8 cellular contexts compared by ENCODE assay signal in genomic region chr15:82952156-82953081, GRCh38. TPM values are rescaled to one million over a fixed set of nuclear protein-coding genes. Genes with fewer than 3 reads are reported as not detected.
DNase-seq lines count a peak whose midpoint lies in the region; ATAC-seq and TF ChIP-seq lines count a peak whose summit lies in the region.

TSS of gene HOMER2 (minus strand) at chr15:82952720. CDS start at chr15:82952535, 185 bp downstream.

- in situ Hi-C loops in GM23248 (cut with MboI) = no loop called here

- intact Hi-C loops in lower leg skin (cut with DNase I; ENCODE audit: low total_unique reads) = no loop called here

- H3K4me3 ChIP-seq in AG10803 (ENCODE audit: low read length) (peak within 1 kb of the TSS; percentile 63), GM23248 (peak within 1 kb of the TSS; percentile 84), RWPE2 (ENCODE audit: severe bottlenecking) (peak within 1 kb of the TSS; percentile 93), coronary artery (peak within 1 kb of the TSS; percentile 83), lower leg skin (ENCODE audit: low read depth, poor library complexity, severe bottlenecking) (peak within 1 kb of the TSS; percentile 42)

- H3K9me3 ChIP-seq in GM23248 (ENCODE audit: low read depth) (no peaks in the 10 kb centered on the region), RWPE2 (ENCODE audit: severe bottlenecking) (no peaks in the 10 kb centered on the region)

- H3K4me2 ChIP-seq in GM23248 (ENCODE audit: unreplicated experiment) = peak within 1 kb of the TSS; percentile 91

- H3K27ac ChIP-seq in GM23248 = peak within 1 kb of the TSS; percentile 38
- peak within 1 kb of the TSS; percentile 28 for H3K27ac ChIP-seq in RWPE2 (ENCODE audit: poor library complexity, severe bottlenecking)
- H3K27ac ChIP-seq in coronary artery = no peak within 1 kb of the TSS
- peak within 1 kb of the TSS; percentile 9 for H3K27ac ChIP-seq in substantia nigra (ENCODE audit: low read depth, low read length, poor library complexity, severe bottlenecking)

- H4K20me1 ChIP-seq in GM23248 (ENCODE audit: insufficient read depth) = no peaks in the 10 kb centered on the region

- H3K79me2 ChIP-seq in GM23248 (ENCODE audit: insufficient read depth) = peaks cover 3% of the 10 kb centered on the region; the same call in 1 of the 2 replicates

- H3K27me3 ChIP-seq in GM23248 (replicated peaks; ENCODE audit: insufficient read depth) (no peaks in the 10 kb centered on the region), RWPE2 (ENCODE audit: insufficient read depth, poor library complexity, severe bottlenecking) (no peaks in the 10 kb centered on the region)

- DNase-seq in AG10803 (ENCODE audit: low read depth) (peak; percentile 31), GM23248 (peak; percentile 69), RWPE2 (ENCODE audit: low spot score) (no peak), coronary artery (ENCODE audit: low spot score) (no peak), lower leg skin (ENCODE audit: low spot score in 2 of 2) (no peak), substantia nigra (lab: John Stamatoyannopoulos, UW) (peak in 15 of 49 donors; percentile 1 to 94 (median 13)), epidermal melanocyte (ENCODE audit: insufficient read length, low spot score) (no peak), OCI-M2 (lab: John Stamatoyannopoulos, UW; ENCODE audit: unreplicated experiment) (no peak)

- peak within 1 kb of the TSS; percentile 80 for H3K9ac ChIP-seq in GM23248

- no peaks in the 10 kb centered on the region for H3K9me2 ChIP-seq in GM23248 (ENCODE audit: insufficient read depth)

- no peak for TF ChIP-seq POLR2A in lower leg skin (IDR thresholded peaks at IDR 0.05)

- peak within 1 kb of the TSS; percentile 90 for H2AFZ ChIP-seq in GM23248

- TF ChIP-seq CTCF in AG10803 (conservative IDR thresholded peaks at IDR 0.05; ENCODE audit: low read length) (no peak), RWPE2 (IDR thresholded peaks at IDR 0.05; ENCODE audit: poor library complexity, severe bottlenecking) (peak; percentile 3), coronary artery (IDR thresholded peaks at IDR 0.05) (no peak), lower leg skin (IDR thresholded peaks at IDR 0.05) (no peak)

- ATAC-seq in RWPE2 (ENCODE audit: low read depth) = peak; percentile 60

- H3K4me1 ChIP-seq in GM23248 (ENCODE audit: insufficient read depth) (no peaks in the 10 kb centered on the region), RWPE2 (ENCODE audit: insufficient read depth, poor library complexity, severe bottlenecking) (peaks cover 8% of the 10 kb centered on the region)

- H3F3A ChIP-seq in GM23248 (ENCODE audit: insufficient read depth) = peaks cover 3% of the 10 kb centered on the region; the same call in 1 of the 2 replicates

- no peaks in the 10 kb centered on the region for H3K36me3 ChIP-seq in GM23248 (ENCODE audit: low read depth)
- H3K36me3 ChIP-seq in RWPE2 (ENCODE audit: low read depth) = no peaks in the 10 kb centered on the region

- 0 to 2% methylated on average over 50 to 85 of the region's 119 CpGs for WGBS in GM23248 (ENCODE audit: low coverage in 1 of 2, low lambda C conversion rate in 2 of 2, missing lambda C conversion rate in 2 of 2), 2 experiments
- WGBS in lower leg skin, 2 donors = 1 to 2% methylated on average over 26 to 52 of the region's 119 CpGs

RNA-seq across cellular contexts. Expression of gene HOMER2, which starts in this region (rescaled TPM):
- total RNA-seq in GM23248 (2014; rRNA removed; shearing (Covaris generic)) = 16.6 and 17.0 TPM in 2 replicates
- polyA plus RNA-seq in GM23248 (2016; fragmentation: Nextera tagmentation; extraction: Ambion mirVana) = 9.0 and 9.4 TPM in 2 replicates
- 100 to 1,000 TPM in 2 of 4 donors, 10 to 100 TPM in 2; 88.3 to 129 (median 108) TPM for total RNA-seq in lower leg skin

Comparison
In these comparisons a context has a peak if more than half of its experiments do, and no peak if none do; other contexts are left out.
1. DNase-seq: peak in AG10803 (single experiment) and GM23248 (single experiment); none in RWPE2 (single experiment), coronary artery (single experiment), lower leg skin (0 of 2), epidermal melanocyte (single experiment) and OCI-M2 (single experiment).
2. H3K4me3 ChIP-seq: peak in every context shown above with its lines; median percentile 93 in RWPE2; 84 in GM23248; 83 in coronary artery; 63 in AG10803; 42 in lower leg skin.
3. H3K27ac ChIP-seq: peak in GM23248 (single experiment), RWPE2 (single experiment) and substantia nigra (single experiment); none in coronary artery (0 of 2).